Comparison of ENCODE assay signal across 21 cellular contexts in genomic region chr11:9341638-9342137, GRCh38. TPM values are rescaled to one million over a fixed set of nuclear protein-coding genes. Genes with fewer than 3 reads are reported as not detected.
A peak's percentile ranks its signal among the peaks of the same experiment; 100 is the strongest.
DNase-seq lines count a peak whose midpoint lies in the region; ATAC-seq, FAIRE-seq and TF ChIP-seq lines count a peak whose summit lies in the region.
"Had no signal": no experiment of that assay in that cellular context is flagged by ENCODE, and none has a peak within 500 bp of the region (broad histone marks: within the 10 kb centered on the region; RNA-seq: fewer than 3 reads in every experiment).

No MANE protein-coding gene starts in this region.

- H3K4me1 ChIP-seq in HepG2 (ENCODE audit: insufficient read depth, low read length) = peaks cover 12% of the 10 kb centered on the region
- peaks cover 0 to 2% (median 0%) of the 10 kb centered on the region in 4 donors for H3K4me1 ChIP-seq in right lobe of liver
- no peaks in the 10 kb centered on the region for H3K4me1 ChIP-seq in lung (ENCODE audit: control insufficient read depth in 2 of 2, insufficient read depth in 2 of 2, low read length in 2 of 2)

- BruUV-seq in HepG2 (replicated peaks; lab: Mats Ljungman, UMichigan) = no TSS peak

- no peaks in the 10 kb centered on the region; the same call in 1 of the 2 replicates for H4K20me1 ChIP-seq in HepG2 (ENCODE audit: insufficient read depth, low read length)

- no peak for TF ChIP-seq RAD21 in HepG2 (CRISPR knock-in tag; IDR thresholded peaks at IDR 0.05)

- H3K27ac ChIP-seq in HepG2 (ENCODE audit: extremely low read length, insufficient read depth, low read length) (no peak overlapping the region), right lobe of liver (no peak overlapping the region), lung (ENCODE audit: low read depth in 1 of 2, low read length in 1 of 2) (no peak overlapping the region)
- H3K27ac ChIP-seq: KMS-11 had no signal

- intact Hi-C loops in HepG2 (cut with micrococcal nuclease; ENCODE audit: unreplicated experiment) (no loop called here), right lobe of liver (cut with DNase I) (no loop called here)

- H3K9me3 ChIP-seq in HepG2 (ENCODE audit: low read length) = no peaks in the 10 kb centered on the region
- no peaks in the 10 kb centered on the region for H3K9me3 ChIP-seq in right lobe of liver
- no peaks in the 10 kb centered on the region for H3K9me3 ChIP-seq in lung (ENCODE audit: control insufficient read depth in 2 of 2, insufficient read depth in 1 of 2, low read length in 1 of 2)

- TF ChIP-seq EP300 in HepG2 (IDR thresholded peaks at IDR 0.05; ENCODE audit: low read depth in 2 of 2, low read length in 2 of 2) (no peak), HepG2 (CRISPR knock-in tag; IDR thresholded peaks at IDR 0.05; ENCODE audit: borderline replicate concordance) (no peak)

- no peaks in the 10 kb centered on the region for H3K79me2 ChIP-seq in HepG2 (ENCODE audit: insufficient read depth, low read length)

- no peak for ATAC-seq in HepG2
- no peak for ATAC-seq in right lobe of liver
- peak; percentile 34 for ATAC-seq in lung (ENCODE audit: insufficient read depth, low FRiP score)
- ATAC-seq in GM18868 (IDR thresholded peaks at IDR 0.05; ENCODE audit: unreplicated experiment) = no peak
- no peak for ATAC-seq in HG02938 (IDR thresholded peaks at IDR 0.05; ENCODE audit: unreplicated experiment)
- no peak for ATAC-seq in GM21390 (IDR thresholded peaks at IDR 0.05; ENCODE audit: unreplicated experiment)
- ATAC-seq: Panc1 had no signal

- H3K27me3 ChIP-seq in HepG2 (ENCODE audit: control insufficient read depth in 1 of 2, insufficient read depth in 2 of 2, low read length in 2 of 2) (no peaks in the 10 kb centered on the region; a peak in 2 of 5 replicates), right lobe of liver (no peaks in the 10 kb centered on the region), bronchial epithelial cell (ENCODE audit: control insufficient read depth, insufficient read depth, low read length) (no peaks in the 10 kb centered on the region), lung (ENCODE audit: control insufficient read depth, insufficient read depth) (no peaks in the 10 kb centered on the region)

- no peak overlapping the region for H3K9ac ChIP-seq in HepG2 (ENCODE audit: insufficient read depth, low read depth, low read length)
- H3K9ac ChIP-seq: KMS-11 had no signal

- no peak overlapping the region for H3K4me2 ChIP-seq in HepG2 (ENCODE audit: low read depth, low read length)
- H3K4me2 ChIP-seq: KMS-11 had no signal

- 9% methylated on average over 5 of the region's 5 CpGs for WGBS in HepG2 (ENCODE audit: low lambda C conversion rate)
- 46% methylated on average over 4 of the region's 5 CpGs for WGBS in right lobe of liver (ENCODE audit: insufficient coverage, low coverage, low lambda C conversion rate, missing lambda C conversion rate)
- 57 to 64% methylated on average over 5 of the region's 5 CpGs for WGBS in lung, 2 donors

- CTCF ChIA-PET in HepG2 (lab: Yijun Ruan, JAX; ENCODE audit: low intra/inter-chr PET ratio, low total read pairs) = no interaction called here

- in situ Hi-C loops in HepG2 (cut with HindIII; ENCODE audit: extremely low pct_ligation_motif_present, low pct_unique_long_range_greater_than_20kb) = no loop called here

- FAIRE-seq in HepG2 (lab: Jason Lieb, UNC) = no peak
- no peak for FAIRE-seq in bronchial epithelial cell (lab: Jason Lieb, UNC)
- FAIRE-seq: D721Med, H54 had no signal

- POLR2A ChIA-PET in HepG2 (lab: Yijun Ruan, JAX) = no interaction called here

- H3K36me3 ChIP-seq in HepG2 (replicated peaks in 1 of 2; ENCODE audit: control insufficient read depth in 1 of 2, insufficient read depth in 2 of 2, low read length in 2 of 2) (no peaks in the 10 kb centered on the region), right lobe of liver (no peaks in the 10 kb centered on the region), bronchial epithelial cell (ENCODE audit: control insufficient read depth, insufficient read depth, low read length) (no peaks in the 10 kb centered on the region), lung (ENCODE audit: control insufficient read depth in 2 of 2, insufficient read depth in 2 of 2, low read length in 2 of 2) (no peaks in the 10 kb centered on the region)

- no peak for TF ChIP-seq CTCF in HepG2 (CRISPR knock-in tag; IDR thresholded peaks at IDR 0.05)
- TF ChIP-seq CTCF in right lobe of liver (IDR thresholded peaks at IDR 0.05) = no peak
- no peak for TF ChIP-seq CTCF in bronchial epithelial cell (IDR thresholded peaks at IDR 0.05; ENCODE audit: insufficient read depth, low read length, severe bottlenecking)
- TF ChIP-seq CTCF in lung (IDR thresholded peaks at IDR 0.05; ENCODE audit: control extremely low read depth, extremely low read depth) = no peak

- H3K4me3 ChIP-seq in HepG2 (replicated peaks in 1 of 3; ENCODE audit: insufficient read depth in 1 of 3, low read depth in 2 of 3, low read length in 3 of 3) = no peak overlapping the region
- no peak overlapping the region for H3K4me3 ChIP-seq in right lobe of liver
- no peak overlapping the region for H3K4me3 ChIP-seq in bronchial epithelial cell (ENCODE audit: low read depth, low read length)
- H3K4me3 ChIP-seq in lung = no peak overlapping the region

- TF ChIP-seq POLR2A in HepG2 (IDR thresholded peaks at IDR 0.05; ENCODE audit: insufficient read depth in 1 of 2, low read depth in 2 of 2, low read length in 2 of 2) (no peak), right lobe of liver (IDR thresholded peaks at IDR 0.05) (no peak)

- DNase-seq in HepG2 (ENCODE audit: low spot score) (no peak), right lobe of liver (no peak), bronchial epithelial cell (ENCODE audit: low read depth) (peak; percentile 45), lung (ENCODE audit: low spot score) (no peak), T1000 (lab: John Stamatoyannopoulos, UW) (no peak)
- DNase-seq: DMS53; EL; GF-D8; NCI-H1105; NCI-H146; NCI-H2029; NCI-H2227 treated with DMSO at 0.1 percent for 48 hours; NCI-H510A; NK-92 treated with Interleukin-12 subunit alpha and Interleukin-12 subunit beta, amount 100 ng/mL, for 24 hours had no signal

- no peak overlapping the region for H2AFZ ChIP-seq in HepG2 (ENCODE audit: low read length)

TF ChIP-seq in HepG2, 621 proteins besides CTCF, POLR2A, EP300 and RAD21 (continues in another document):
- no peak for TF ChIP-seq NFYB (CRISPR knock-in tag; IDR thresholded peaks at IDR 0.05)

RNA-seq across cellular contexts. Expression of gene TMEM41B, which starts 27.3 kb away (rescaled TPM):
- 18.8 and 36.8 TPM in 2 replicates for total RNA-seq in HepG2 (2016; rRNA removed; fragmentation: Illumina TruSeq; extraction: Trizol)
- total RNA-seq in HepG2 (2016; cell fraction: cytosol; rRNA removed; fragmentation: Illumina TruSeq; extraction: Trizol; ENCODE audit: low read depth) = 6.1 and 7.4 TPM in 2 replicates
- 18.2 and 37.3 TPM in 2 replicates for total RNA-seq in HepG2 (2016; cell fraction: insoluble cytoplasmic fraction; rRNA removed; fragmentation: Illumina TruSeq; extraction: Trizol)
- total RNA-seq in HepG2 (2016; cell fraction: membrane; rRNA removed; fragmentation: Illumina TruSeq; extraction: Trizol) = 8.3 and 10.7 TPM in 2 replicates
- 46.8 and 49.9 TPM in 2 replicates for total RNA-seq in HepG2 (2016; cell fraction: nucleus; rRNA removed; fragmentation: Illumina TruSeq; extraction: Trizol)
- polyA plus RNA-seq in HepG2 (2011; rRNA removed) = 48.1 and 48.4 TPM in 2 replicates
- 13.9 and 25.1 TPM in 2 replicates for polyA plus RNA-seq in HepG2 (2011; cell fraction: cytosol; rRNA removed)
- polyA plus RNA-seq in HepG2 (2011; cell fraction: nucleus; rRNA removed) = 69.1 and 76.5 TPM in 2 replicates
- 31.0 and 36.5 TPM in 2 replicates for polyA plus RNA-seq in HepG2 (2012)
- 1.7 and 2.1 TPM in 2 replicates for polyA plus RNA-seq in HepG2 (2016; cell fraction: cytosol; fragmentation: Illumina TruSeq; extraction: Trizol; ENCODE audit: low read depth)
- 13.1 and 14.1 TPM in 2 replicates for polyA plus RNA-seq in HepG2 (2016; cell fraction: insoluble cytoplasmic fraction; fragmentation: Illumina TruSeq; extraction: Trizol; ENCODE audit: low read depth)
- polyA plus RNA-seq in HepG2 (2016; cell fraction: membrane; fragmentation: Illumina TruSeq; extraction: Trizol; ENCODE audit: low read depth) = 3.2 and 4.1 TPM in 2 replicates
- 88.7 and 89.2 TPM in 2 replicates for polyA plus RNA-seq in HepG2 (2016; cell fraction: nucleus; fragmentation: Illumina TruSeq; extraction: Trizol; ENCODE audit: insufficient read depth, low read depth)
- 21.1 and 32.0 TPM in 2 replicates for polyA minus RNA-seq in HepG2 (2011; rRNA and poly(A)+ RNA removed; ENCODE audit: low replicate concordance)
- polyA minus RNA-seq in HepG2 (2011; cell fraction: cytosol; rRNA and poly(A)+ RNA removed) = 20.0 and 28.9 TPM in 2 replicates
- polyA minus RNA-seq in HepG2 (2011; cell fraction: nucleus; rRNA and poly(A)+ RNA removed) = 66.4 and 70.9 TPM in 2 replicates
- total RNA-seq in right lobe of liver = 10 to 100 TPM; 14.4 to 30.0 (median 23.2) TPM
- total RNA-seq in bronchial epithelial cell = 49.2 and 74.4 TPM in 2 replicates
- total RNA-seq in lung = 10 to 100 TPM; 78.5 to 86.5 TPM
- polyA plus RNA-seq in lung = 10 to 100 TPM; 20.6 to 66.1 TPM

RNA-seq across cellular contexts. Expression of gene IPO7, which starts 42.8 kb away (rescaled TPM):
- total RNA-seq in HepG2 (2016; rRNA removed; fragmentation: Illumina TruSeq; extraction: Trizol) (98.4 and 197 TPM in 2 replicates), right lobe of liver (10 to 100 TPM; 33.2 to 53.6 (median 45.0) TPM), bronchial epithelial cell (109 and 114 TPM in 2 replicates), lung (100 to 1,000 TPM in 1 of 2 donors, 10 to 100 TPM in 1; 93.8 to 104 TPM)
- 39.9 and 42.6 TPM in 2 replicates for total RNA-seq in HepG2 (2016; cell fraction: cytosol; rRNA removed; fragmentation: Illumina TruSeq; extraction: Trizol; ENCODE audit: low read depth)
- 105 and 199 TPM in 2 replicates for total RNA-seq in HepG2 (2016; cell fraction: insoluble cytoplasmic fraction; rRNA removed; fragmentation: Illumina TruSeq; extraction: Trizol)
- 75.1 and 87.0 TPM in 2 replicates for total RNA-seq in HepG2 (2016; cell fraction: membrane; rRNA removed; fragmentation: Illumina TruSeq; extraction: Trizol)
- 88.7 and 109 TPM in 2 replicates for total RNA-seq in HepG2 (2016; cell fraction: nucleus; rRNA removed; fragmentation: Illumina TruSeq; extraction: Trizol)
- polyA plus RNA-seq in HepG2 (2011; rRNA removed) (53.3 and 59.4 TPM in 2 replicates), lung (10 to 100 TPM; 36.5 to 39.0 TPM)
- polyA plus RNA-seq in HepG2 (2011; cell fraction: cytosol; rRNA removed) = 26.3 and 39.4 TPM in 2 replicates
- 13.6 and 18.8 TPM in 2 replicates for polyA plus RNA-seq in HepG2 (2011; cell fraction: nucleus; rRNA removed)
- 81.4 and 82.2 TPM in 2 replicates for polyA plus RNA-seq in HepG2 (2012)
- 5.4 and 6.1 TPM in 2 replicates for polyA plus RNA-seq in HepG2 (2016; cell fraction: cytosol; fragmentation: Illumina TruSeq; extraction: Trizol; ENCODE audit: low read depth)
- polyA plus RNA-seq in HepG2 (2016; cell fraction: insoluble cytoplasmic fraction; fragmentation: Illumina TruSeq; extraction: Trizol; ENCODE audit: low read depth) = 118 and 125 TPM in 2 replicates
- polyA plus RNA-seq in HepG2 (2016; cell fraction: membrane; fragmentation: Illumina TruSeq; extraction: Trizol; ENCODE audit: low read depth) = 26.7 and 34.8 TPM in 2 replicates
- 70.2 and 75.8 TPM in 2 replicates for polyA plus RNA-seq in HepG2 (2016; cell fraction: nucleus; fragmentation: Illumina TruSeq; extraction: Trizol; ENCODE audit: insufficient read depth, low read depth)
- polyA minus RNA-seq in HepG2 (2011; rRNA and poly(A)+ RNA removed; ENCODE audit: low replicate concordance) = 71.9 and 212 TPM in 2 replicates
- polyA minus RNA-seq in HepG2 (2011; cell fraction: cytosol; rRNA and poly(A)+ RNA removed) = 213 and 224 TPM in 2 replicates
- polyA minus RNA-seq in HepG2 (2011; cell fraction: nucleus; rRNA and poly(A)+ RNA removed) = 106 and 141 TPM in 2 replicates
